Comparison of ENCODE assay signal across 19 cellular contexts in the genomic region with DNA sequence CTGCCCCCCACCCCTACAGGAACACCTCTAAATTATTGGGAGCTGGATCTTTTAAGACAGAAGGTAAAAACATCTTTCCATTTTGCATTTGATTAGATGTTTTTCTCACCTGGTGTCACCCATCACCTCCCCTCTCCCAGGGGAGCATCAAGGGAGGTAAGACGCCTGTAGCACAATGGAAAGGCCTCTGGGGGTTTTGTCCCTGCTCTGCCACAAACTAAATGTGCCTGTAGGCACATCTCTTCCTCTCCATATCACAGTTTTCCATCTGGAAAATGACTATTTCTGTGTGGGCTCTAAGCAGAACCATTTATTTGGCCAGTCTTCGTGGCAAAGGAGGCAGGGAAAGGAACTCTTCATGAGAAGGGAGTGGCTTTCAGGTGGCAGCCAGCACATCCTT.
"Had no signal": no experiment of that assay in that cellular context is flagged by ENCODE, and none has a peak within 500 bp of the region (broad histone marks: within the 10 kb centered on the region; RNA-seq: fewer than 3 reads in every experiment).

No MANE protein-coding gene starts in this region.

- DNase-seq: activated CD4-positive, alpha-beta T cell treated with anti-CD3 and anti-CD28 coated beads, Interleukin-2, amount 50 U/mL, for 1 hour; activated CD8-positive, alpha-beta memory T cell treated with anti-CD3 and anti-CD28 coated beads, Interleukin-2, amount 50 U/mL, for 4 hours; activated naive CD4-positive, alpha-beta T cell treated with anti-CD3 and anti-CD28 coated beads for 36 hours; activated T-cell treated with anti-CD3 and anti-CD28 coated beads, Interleukin-2, amount 50 U/mL, for 4 hours; anterior cingulate cortex; gastrocnemius medialis; heart right ventricle; kidney glomerular epithelial cell; naive thymus-derived CD4-positive, alpha-beta T cell; ovary; stimulated activated CD4-positive, alpha-beta T cell treated with anti-CD3 and anti-CD28 coated beads, Interleukin-2, amount 100 ng/mL, for 24 hours had no signal

- H3K9me3 Mint-ChIP-seq: activated naive CD4-positive, alpha-beta T cell treated with anti-CD3 and anti-CD28 coated beads for 36 hours; activated T-cell treated with anti-CD3 and anti-CD28 coated beads, Interleukin-2, amount 50 U/mL, for 4 hours; central memory CD8-positive, alpha-beta T cell; memory B cell; naive thymus-derived CD4-positive, alpha-beta T cell; stimulated activated naive CD8-positive, alpha-beta T cell treated with anti-CD3 and anti-CD28 coated beads, Interleukin-15, Interleukin-2, amounts not matched to agents 100 ng/mL and 50 ng/mL, for 24 hours; T-helper 1 cell treated with Interleukin-12 subunit alpha and Interleukin-12 subunit beta and Interleukin-4 antibody, amounts not matched to agents 30 μg/mL and 1 μg/mL, for 36 hours had no signal

- H3K27me3 Mint-ChIP-seq: central memory CD8-positive, alpha-beta T cell; stimulated activated naive CD8-positive, alpha-beta T cell treated with anti-CD3 and anti-CD28 coated beads, Interleukin-15, Interleukin-2, amounts not matched to agents 100 ng/mL and 50 ng/mL, for 24 hours had no signal

- H3K36me3 Mint-ChIP-seq: memory B cell; naive thymus-derived CD4-positive, alpha-beta T cell had no signal

- H3K27ac ChIP-seq: coronary artery, ovary, thoracic aorta had no signal

- H3K4me3 ChIP-seq: coronary artery, gastrocnemius medialis, heart right ventricle, ovary, thoracic aorta had no signal

- H3K4me3 Mint-ChIP-seq: activated naive CD4-positive, alpha-beta T cell treated with anti-CD3 and anti-CD28 coated beads for 36 hours; activated T-cell treated with anti-CD3 and anti-CD28 coated beads, Interleukin-2, amount 50 U/mL, for 4 hours; brain; central memory CD8-positive, alpha-beta T cell; memory B cell; naive thymus-derived CD4-positive, alpha-beta T cell; stimulated activated naive CD8-positive, alpha-beta T cell treated with anti-CD3 and anti-CD28 coated beads, Interleukin-15, Interleukin-2, amounts not matched to agents 100 ng/mL and 50 ng/mL, for 24 hours; T-helper 1 cell treated with Interleukin-12 subunit alpha and Interleukin-12 subunit beta and Interleukin-4 antibody, amounts not matched to agents 30 μg/mL and 1 μg/mL, for 36 hours had no signal

- H3K27me3 ChIP-seq: gastrocnemius medialis, heart right ventricle, ovary had no signal

- H3K36me3 ChIP-seq: gastrocnemius medialis, heart right ventricle, ovary, thoracic aorta had no signal

- H3K27ac Mint-ChIP-seq: activated naive CD4-positive, alpha-beta T cell treated with anti-CD3 and anti-CD28 coated beads for 36 hours; memory B cell; naive thymus-derived CD4-positive, alpha-beta T cell; stimulated activated naive CD8-positive, alpha-beta T cell treated with anti-CD3 and anti-CD28 coated beads, Interleukin-15, Interleukin-2, amounts not matched to agents 100 ng/mL and 50 ng/mL, for 24 hours; T-helper 1 cell treated with Interleukin-12 subunit alpha and Interleukin-12 subunit beta and Interleukin-4 antibody, amounts not matched to agents 30 μg/mL and 1 μg/mL, for 36 hours had no signal

- H3K9me3 ChIP-seq: gastrocnemius medialis, heart right ventricle, ovary, thoracic aorta had no signal

- H3K4me1 ChIP-seq: gastrocnemius medialis had no signal

- ATAC-seq: activated CD4-positive, CD25-positive, alpha-beta regulatory T cell treated with anti-CD3 and anti-CD28 coated beads, Interleukin-2, amount 50 U/mL, for 24 hours; activated T-cell treated with anti-CD3 and anti-CD28 coated beads, Interleukin-2, amount 50 U/mL, for 4 hours; gastrocnemius medialis; heart right ventricle; naive thymus-derived CD4-positive, alpha-beta T cell had no signal
